1 cellular context compared by ENCODE assay signal in the genomic region with DNA sequence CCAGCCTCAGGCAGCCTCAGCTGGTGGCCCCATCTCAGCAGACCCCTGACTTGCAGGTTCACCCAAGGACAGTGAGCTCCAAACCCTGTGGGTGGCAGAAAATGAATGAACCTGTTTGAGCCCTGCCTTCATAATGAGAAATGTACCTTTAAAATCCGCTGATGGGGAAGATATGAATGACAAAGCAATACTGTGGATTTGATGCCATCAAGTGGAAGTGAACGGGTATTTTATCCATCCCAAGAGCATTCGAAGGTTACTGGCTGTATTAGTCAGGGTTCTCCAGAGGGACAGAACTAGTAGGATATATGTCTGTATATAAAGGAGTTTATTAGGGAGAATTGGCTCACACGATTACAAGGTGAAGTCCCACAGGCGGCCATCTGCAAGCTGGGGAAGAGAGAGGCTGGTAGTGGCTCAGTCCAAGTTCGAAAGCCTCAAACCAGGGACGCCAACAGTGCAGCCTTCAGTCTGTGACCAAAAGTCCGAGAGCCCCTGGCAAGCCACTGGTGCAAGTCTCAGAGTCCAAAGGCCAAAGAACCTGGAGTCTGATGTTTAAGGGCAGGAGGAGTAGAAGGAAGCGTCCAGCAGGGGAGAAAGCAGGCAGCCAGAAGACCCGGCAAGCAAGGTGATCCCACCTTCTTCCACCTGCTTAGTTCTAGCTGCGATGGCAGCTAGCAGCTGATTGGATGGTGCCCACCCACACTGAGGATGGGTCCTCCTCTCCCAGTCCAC.
TF ChIP-seq lines count a peak whose summit lies in the region.

No MANE protein-coding gene starts in this region.

TF ChIP-seq in IMR-90, 13 proteins besides CTCF, POLR2A, EP300 and RAD21 (continued from another document):
- no peak for TF ChIP-seq MXI1 (IDR thresholded peaks at IDR 0.05; ENCODE audit: borderline replicate concordance, low read depth, low read length)
- no peak for TF ChIP-seq ELK1 (IDR thresholded peaks at IDR 0.05; ENCODE audit: borderline replicate concordance, low read depth, low read length)
